ENCODE assay signal across 10 cellular contexts in the genomic region with DNA sequence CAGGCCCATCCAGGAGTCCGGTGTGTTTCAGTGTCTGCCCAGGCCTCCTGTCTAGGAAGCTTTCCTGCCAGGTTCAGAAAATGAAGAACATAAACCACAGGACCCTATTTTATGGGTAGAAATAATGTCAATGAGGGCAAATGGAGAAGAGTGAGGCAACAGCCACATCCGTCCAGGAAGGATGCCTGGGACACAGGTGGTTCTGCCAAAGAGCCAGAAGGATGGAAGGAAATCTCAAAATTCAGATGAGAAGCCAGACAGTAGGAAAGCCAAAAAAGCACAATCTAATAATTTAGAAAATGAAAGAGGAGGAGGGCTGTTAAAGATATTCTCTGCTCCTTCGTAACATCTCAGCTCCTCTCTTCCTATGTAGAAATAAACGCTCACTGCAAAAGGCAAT.
DNase-seq lines count a peak whose midpoint lies in the region; ATAC-seq and TF ChIP-seq lines count a peak whose summit lies in the region.
"Had no signal": no experiment of that assay in that cellular context is flagged by ENCODE, and none has a peak within 500 bp of the region (broad histone marks: within the 10 kb centered on the region; RNA-seq: fewer than 3 reads in every experiment).

No MANE protein-coding gene starts in this region.

- H2BK15ac ChIP-seq in IMR-90 (ENCODE audit: low read depth, low read length): peak overlapping the region; percentile 74; the same call in 2 of the 3 replicates

- in situ Hi-C loops in IMR-90 (cut with MboI; ENCODE audit: low sequenced_read_pairs) (no loop called here), GM13977 (cut with MboI; ENCODE audit: low pct_unique_long_range_greater_than_20kb, low sequenced_read_pairs, unreplicated experiment) (no loop called here)

- H3K36me3 ChIP-seq in SK-N-SH (replicated peaks in 1 of 2; ENCODE audit: control insufficient read depth in 1 of 2, insufficient read depth in 2 of 2, low read length in 1 of 2) (no peaks in the 10 kb centered on the region), IMR-90 (ENCODE audit: control insufficient read depth, insufficient read depth, low read length) (no peaks in the 10 kb centered on the region), psoas muscle (ENCODE audit: insufficient read depth in 1 of 2, low read depth in 1 of 2) (no peaks in the 10 kb centered on the region)

- H3K4me1 ChIP-seq in SK-N-SH (ENCODE audit: control insufficient read depth in 1 of 2, insufficient read depth in 2 of 2, low read depth in 1 of 2, low read length in 1 of 2) (peaks cover 3 to 8% of the 10 kb centered on the region in 2 experiments; a peak in 3 of 4 replicates), IMR-90 (ENCODE audit: control insufficient read depth, insufficient read depth, low read length) (peaks cover 26% of the 10 kb centered on the region), psoas muscle (peaks cover 25% of the 10 kb centered on the region)

- H2BK20ac ChIP-seq in IMR-90 (ENCODE audit: low read depth, low read length): peak overlapping the region; percentile 88

- no peak overlapping the region for H3K9ac ChIP-seq in SK-N-SH
- H3K9ac ChIP-seq in IMR-90 (ENCODE audit: low read depth, low read length): no peak overlapping the region

- DNase-seq in SK-N-SH: no peak
- no peak for DNase-seq in IMR-90
- peak; percentile 51 for DNase-seq in cerebellar cortex (ENCODE audit: low spot score)
- no peak for DNase-seq in psoas muscle
- no peak for DNase-seq in COR-L47 (lab: John Stamatoyannopoulos, UW)
- DNase-seq in GM13977 (ENCODE audit: low spot score): no peak
- DNase-seq: Karpas-422 had no signal

- peak overlapping the region; percentile 55 to 82 for H4K8ac ChIP-seq in IMR-90 (ENCODE audit: low read depth in 2 of 2, low read length in 2 of 2)

- no TSS peak for BruUV-seq in IMR-90 (replicated peaks; lab: Mats Ljungman, UMichigan)

- POLR2A ChIA-PET in SK-N-SH (lab: Yijun Ruan, JAX): no interaction called here
- POLR2A ChIA-PET in IMR-90 (lab: Charles Lee; ENCODE audit: unreplicated experiment): interaction anchor here (0.6 kb wide), 1 partner anchor 61 kb away, joined by 3 read pairs; no protein-coding TSS in a partner anchor

- dilution Hi-C loops in IMR-90 (cut with HindIII; ENCODE audit: low sequenced_read_pairs, unreplicated experiment): no loop called here

- H3K4me3 ChIP-seq in SK-N-SH (ENCODE audit: low read depth in 2 of 2, low read length in 1 of 2): no peak overlapping the region
- no peak overlapping the region for H3K4me3 ChIP-seq in IMR-90 (ENCODE audit: insufficient read depth, low read depth, low read length)
- H3K4me3 ChIP-seq in psoas muscle: no peak overlapping the region
- H3K4me3 ChIP-seq: GM12878 had no signal

- ATAC-seq in SK-N-SH treated with all-trans-retinoic acid at 6 μM for 48 hours: no peak
- ATAC-seq in IMR-90 (ENCODE audit: low read depth): no peak
- ATAC-seq in psoas muscle: no peak
- ATAC-seq in GM18517 (IDR thresholded peaks at IDR 0.05; ENCODE audit: unreplicated experiment): no peak

- no peak overlapping the region for H2AK9ac ChIP-seq in IMR-90 (replicated peaks; ENCODE audit: low read depth, low read length, poor library complexity)

- no peak for TF ChIP-seq EP300 in SK-N-SH (IDR thresholded peaks at IDR 0.05; ENCODE audit: borderline replicate concordance in 1 of 2, low read depth in 1 of 2, low read length in 1 of 2)

- H4K91ac ChIP-seq in IMR-90 (ENCODE audit: insufficient read depth, low read depth, low read length): peak overlapping the region; percentile 80; the same call in 1 of the 2 replicates

- TF ChIP-seq CTCF in SK-N-SH (IDR thresholded peaks at IDR 0.05) (no peak), IMR-90 (conservative IDR thresholded peaks at IDR 0.05; ENCODE audit: low read depth, low read length) (no peak), psoas muscle (IDR thresholded peaks at IDR 0.05) (no peak), GM13977 (IDR thresholded peaks at IDR 0.05; ENCODE audit: extremely low read depth, insufficient read depth, missing control alignments) (no peak)

- peak overlapping the region; percentile 68 for H2BK5ac ChIP-seq in IMR-90 (ENCODE audit: low read depth, low read length, poor library complexity, severe bottlenecking)

- H2AFZ ChIP-seq in SK-N-SH (ENCODE audit: low read depth): no peak overlapping the region
- H2AFZ ChIP-seq in IMR-90 (replicated peaks; ENCODE audit: low read length, poor library complexity): no peak overlapping the region

- TF ChIP-seq RAD21 in SK-N-SH (IDR thresholded peaks at IDR 0.05; ENCODE audit: low read length) (no peak), IMR-90 (IDR thresholded peaks at IDR 0.05; ENCODE audit: low read length) (no peak)

- H3K9me3 ChIP-seq in SK-N-SH: no peaks in the 10 kb centered on the region
- no peaks in the 10 kb centered on the region; the same call in 1 of the 2 replicates for H3K9me3 ChIP-seq in IMR-90 (ENCODE audit: control insufficient read depth, insufficient read depth, low read length)
- peaks cover 4% of the 10 kb centered on the region for H3K9me3 ChIP-seq in psoas muscle

- H3K4ac ChIP-seq in IMR-90 (ENCODE audit: low read depth, low read length): peak overlapping the region; percentile 93

- H3K14ac ChIP-seq in IMR-90 (replicated peaks; ENCODE audit: low read depth, low read length): peak overlapping the region; percentile 86

- peak overlapping the region; percentile 88 for H3K18ac ChIP-seq in IMR-90 (ENCODE audit: low read depth, low read length)

- WGBS in SK-N-SH (ENCODE audit: low lambda C conversion rate): 95% methylated on average over 4 of the region's 4 CpGs
- no CpG with 5 or more reads among the region's 4 CpGs for WGBS in IMR-90 (ENCODE audit: extremely low coverage in 2 of 2, insufficient read length in 1 of 2), 2 experiments
- WGBS in psoas muscle, 3 donors: 72 to 88% (median 79%) methylated on average over 4 of the region's 4 CpGs

- peaks cover 18% of the 10 kb centered on the region; the same call in 1 of the 2 replicates for H3K9me1 ChIP-seq in IMR-90 (ENCODE audit: insufficient read depth, low read length)

- H3K23ac ChIP-seq in IMR-90 (ENCODE audit: low read depth, low read length): 0 out of 2 replicates have a peak overlapping the region, but pooled peaks have one; percentile 46

- H3K9me2 ChIP-seq in SK-N-SH: no peaks in the 10 kb centered on the region

- H2AK5ac ChIP-seq in IMR-90 (ENCODE audit: low read depth, low read length): peak overlapping the region; percentile 95; the same call in 1 of the 2 replicates

- H3K27ac ChIP-seq in SK-N-SH (ENCODE audit: low read depth in 2 of 2, low read length in 1 of 2) (peak overlapping the region in 1 of 2 experiments; percentile 23; a peak in 1 of 4 replicates), IMR-90 (ENCODE audit: insufficient read depth, low read length) (peak overlapping the region; percentile 21; the same call in 1 of the 2 replicates), psoas muscle (peak overlapping the region; percentile 83)

- CTCF ChIA-PET in SK-N-SH (lab: Yijun Ruan, JAX) (interaction anchor here (1.3 to 1.4 kb wide), 2 partner anchors 64 to 185 kb away, joined by 3 to 4 read pairs; no protein-coding TSS in a partner anchor), IMR-90 (lab: Yijun Ruan, JAX) (interaction anchor here (0.9 to 1.5 kb wide), 3 partner anchors 62 to 114 kb away, joined by 3 to 4 read pairs (median 4); no protein-coding TSS in a partner anchor)

- H4K20me1 ChIP-seq in SK-N-SH (ENCODE audit: insufficient read depth) (no peaks in the 10 kb centered on the region), IMR-90 (ENCODE audit: insufficient read depth, low read length) (no peaks in the 10 kb centered on the region)

- H3K4me2 ChIP-seq in SK-N-SH (peak overlapping the region; percentile 49; the same call in 1 of the 2 replicates), IMR-90 (ENCODE audit: low read depth, low read length) (peak overlapping the region; percentile 60)

- H3F3A ChIP-seq in SK-N-SH (replicated peaks; ENCODE audit: insufficient read depth): no peaks in the 10 kb centered on the region

- no peak for TF ChIP-seq POLR2A in IMR-90 (IDR thresholded peaks at IDR 0.05; ENCODE audit: low read depth, low read length)

- no peak overlapping the region for H3K56ac ChIP-seq in IMR-90 (ENCODE audit: extremely low read depth, insufficient read depth, low read length)

- peak overlapping the region; percentile 82 for H2BK120ac ChIP-seq in IMR-90 (ENCODE audit: low read depth, low read length)

- H4K5ac ChIP-seq in IMR-90 (ENCODE audit: low read depth, low read length): peak overlapping the region; percentile 87

- intact Hi-C loops in IMR-90 (cut with micrococcal nuclease) (loop anchor here (2.0 kb wide), 1 partner anchor 21 kb away; no protein-coding TSS in a partner anchor), psoas muscle (cut with DNase I) (loop anchor here in 1 of 2 donors (10.0 kb wide), 1 partner anchor 265 kb away; a partner anchor contains a TSS)

- H3K79me1 ChIP-seq in IMR-90 (ENCODE audit: low read depth in 1 of 2, low read length in 2 of 2): peaks cover 0 to 4% of the 10 kb centered on the region in 2 experiments; a peak in 2 of 4 replicates

- H3K79me2 ChIP-seq in SK-N-SH (ENCODE audit: insufficient read depth): no peaks in the 10 kb centered on the region

- H3K27me3 ChIP-seq in SK-N-SH (ENCODE audit: insufficient read depth) (no peaks in the 10 kb centered on the region), IMR-90 (ENCODE audit: control insufficient read depth, insufficient read depth, low read length) (no peaks in the 10 kb centered on the region), psoas muscle (ENCODE audit: insufficient read depth in 3 of 3, low read length in 2 of 3) (no peaks in the 10 kb centered on the region)

TF ChIP-seq in SK-N-SH, 30 proteins besides CTCF, POLR2A, EP300 and RAD21 (continues in another document):
- TF ChIP-seq YY1 (IDR thresholded peaks at IDR 0.05; ENCODE audit: low read depth) (no peak), FOXJ3 (CRISPR knock-in tag; IDR thresholded peaks at IDR 0.05) (no peak), RCOR1 (IDR thresholded peaks at IDR 0.05; ENCODE audit: low read length) (no peak), CHD2 (IDR thresholded peaks at IDR 0.05; ENCODE audit: low read length, partially characterized antibody) (no peak), RXRA (IDR thresholded peaks at IDR 0.05; ENCODE audit: borderline replicate concordance, low read depth) (no peak)

TF ChIP-seq in SK-N-SH treated with all-trans-retinoic acid at 6 μM for 48 hours, 23 proteins besides CTCF, POLR2A, EP300 and RAD21 (continues in another document):
- TF ChIP-seq ISL1 (CRISPR knock-in tag; IDR thresholded peaks at IDR 0.05) (no peak), CSDC2 (CRISPR knock-in tag; IDR thresholded peaks at IDR 0.05) (no peak), ZNF8 (CRISPR knock-in tag; IDR thresholded peaks at IDR 0.05) (no peak), ZFP3 (CRISPR knock-in tag; IDR thresholded peaks at IDR 0.05) (no peak), ARNTL (CRISPR knock-in tag; IDR thresholded peaks at IDR 0.05; ENCODE audit: borderline replicate concordance, low read depth) (no peak)

TF ChIP-seq in IMR-90, 13 proteins besides CTCF, POLR2A, EP300 and RAD21 (continues in another document):
- no peak for TF ChIP-seq MAFK (IDR thresholded peaks at IDR 0.05; ENCODE audit: low read depth, low read length)
- no peak for TF ChIP-seq CEBPB (IDR thresholded peaks at IDR 0.05; ENCODE audit: low read depth, low read length)
- TF ChIP-seq RCOR1 (IDR thresholded peaks at IDR 0.05; ENCODE audit: insufficient replicate concordance, low read length): no peak
- TF ChIP-seq RFX5 (IDR thresholded peaks at IDR 0.05; ENCODE audit: low read depth, low read length): no peak
- TF ChIP-seq MXI1 (IDR thresholded peaks at IDR 0.05; ENCODE audit: borderline replicate concordance, low read depth, low read length): no peak
